30 cellular contexts compared by ENCODE assay signal in genomic region chr3:39463269-39463668, GRCh38. TPM values are rescaled to one million over a fixed set of nuclear protein-coding genes. Genes with fewer than 3 reads are reported as not detected.
A peak's percentile ranks its signal among the peaks of the same experiment; 100 is the strongest.
DNase-seq lines count a peak whose midpoint lies in the region; FAIRE-seq and TF ChIP-seq lines count a peak whose summit lies in the region.
"Had no signal": no experiment of that assay in that cellular context is flagged by ENCODE, and none has a peak within 500 bp of the region (broad histone marks: within the 10 kb centered on the region; RNA-seq: fewer than 3 reads in every experiment).

No MANE protein-coding gene starts in this region.

- no peak overlapping the region for H2AFZ ChIP-seq in Loucy (ENCODE audit: low read length)

- H3K9me3 Mint-ChIP-seq in chondrocyte (ENCODE audit: low read depth) (no peaks in the 10 kb centered on the region), mesothelial cell of epicardium (no peaks in the 10 kb centered on the region)
- H3K9me3 Mint-ChIP-seq: CD8-positive, alpha-beta memory T cell had no signal

- DNase-seq in dorsolateral prefrontal cortex = no peak
- no peak for DNase-seq in frontal cortex (ENCODE audit: low spot score in 2 of 2)
- DNase-seq in substantia nigra (lab: John Stamatoyannopoulos, UW) = no peak
- no peak for DNase-seq in chondrocyte (ENCODE audit: low spot score)
- no peak for DNase-seq in mesothelial cell of epicardium (ENCODE audit: low spot score in 2 of 2, unreplicated experiment in 2 of 2)
- DNase-seq in activated CD4-positive, alpha-beta T cell treated with anti-CD3 and anti-CD28 coated beads for 48 hours = no peak
- DNase-seq in DMS79 treated with DMSO at 0.1 percent for 48 hours (lab: John Stamatoyannopoulos, UW) = no peak
- DNase-seq: 8988T; ACHN; BE2C; CD8-positive, alpha-beta memory T cell; DMS 273 treated with DMSO at 0.1 percent for 48 hours; DND-41; HCEC 1CT; NCI-H1092; NCI-H1417 treated with DMSO at 0.1 percent for 48 hours; NCI-H1694 treated with DMSO at 0.1 percent for 48 hours; NCI-H2081 treated with DMSO at 0.1 percent for 48 hours; NCI-H2171; NCI-H226; NCI-H510A had no signal

- H3K36me3 ChIP-seq in Loucy (ENCODE audit: insufficient read depth, low read length) = no peaks in the 10 kb centered on the region
- H3K36me3 ChIP-seq: BE2C had no signal

- H4K20me1 ChIP-seq in Loucy (ENCODE audit: insufficient read depth, low read length, poor library complexity, severe bottlenecking) = no peaks in the 10 kb centered on the region

- H3K27me3 ChIP-seq in Loucy (ENCODE audit: insufficient read depth, low read length, poor library complexity, severe bottlenecking) = no peaks in the 10 kb centered on the region
- H3K27me3 ChIP-seq in dorsolateral prefrontal cortex = no peaks in the 10 kb centered on the region
- H3K27me3 ChIP-seq: BE2C had no signal

- no peaks in the 10 kb centered on the region for H3K4me1 ChIP-seq in Loucy (ENCODE audit: insufficient read depth, low read length, poor library complexity, severe bottlenecking)
- H3K4me1 ChIP-seq: BE2C had no signal

- H3K27me3 Mint-ChIP-seq in chondrocyte (ENCODE audit: low read depth) (peaks cover 34% of the 10 kb centered on the region), mesothelial cell of epicardium (ENCODE audit: low read depth) (peaks cover 6% of the 10 kb centered on the region)

- H3K36me3 Mint-ChIP-seq in chondrocyte (ENCODE audit: low read depth) (no peaks in the 10 kb centered on the region), mesothelial cell of epicardium (no peaks in the 10 kb centered on the region)
- H3K36me3 Mint-ChIP-seq: CD14-positive monocyte; CD8-positive, alpha-beta memory T cell had no signal

- no peaks in the 10 kb centered on the region for H3K9me3 ChIP-seq in Loucy (ENCODE audit: insufficient read depth, low read depth, low read length)
- H3K9me3 ChIP-seq: BE2C had no signal

- H3K4me1 Mint-ChIP-seq in chondrocyte (ENCODE audit: low read depth) = no peaks in the 10 kb centered on the region
- H3K4me1 Mint-ChIP-seq in mesothelial cell of epicardium = no peaks in the 10 kb centered on the region
- H3K4me1 Mint-ChIP-seq: CD14-positive monocyte; CD8-positive, alpha-beta memory T cell had no signal

- no peak overlapping the region for H3K9ac ChIP-seq in Loucy (ENCODE audit: low read depth, low read length, poor library complexity, severe bottlenecking)
- H3K9ac ChIP-seq: KMS-11 had no signal

- H3K4me3 ChIP-seq in Loucy (ENCODE audit: low read length, poor library complexity, severe bottlenecking) = no peak overlapping the region
- H3K4me3 ChIP-seq in dorsolateral prefrontal cortex = peak overlapping the region in 1 of 59 donors; percentile 5

- H3K27ac ChIP-seq in dorsolateral prefrontal cortex = peak overlapping the region in 57 of 59 donors; percentile 71 to 100 (median 96)
- H3K27ac ChIP-seq in substantia nigra (ENCODE audit: low read depth, low read length, poor library complexity, severe bottlenecking) = peak overlapping the region; percentile 98
- H3K27ac ChIP-seq: HL-60, KMS-11 had no signal

- no peaks in the 10 kb centered on the region for H3F3A ChIP-seq in Loucy (ENCODE audit: low read depth)

- TF ChIP-seq CTCF in Loucy (conservative IDR thresholded peaks at IDR 0.05; ENCODE audit: low read length) (0 out of 2 replicates have a peak, but pooled peaks have one; percentile 9), dorsolateral prefrontal cortex (IDR thresholded peaks at IDR 0.05 in 54 of 56, conservative IDR thresholded peaks at IDR 0.05 in 2 of 56; ENCODE audit: low read depth in 1 of 56, partially characterized antibody in 56 of 56) (peak in 49 of 56 donors; percentile 7 to 61 (median 32)), chondrocyte (IDR thresholded peaks at IDR 0.05) (no peak), mesothelial cell of epicardium (IDR thresholded peaks at IDR 0.05; ENCODE audit: unreplicated experiment) (no peak)

- H3K27ac Mint-ChIP-seq in chondrocyte (ENCODE audit: unreplicated experiment) (no peak overlapping the region), mesothelial cell of epicardium (no peak overlapping the region)
- H3K27ac Mint-ChIP-seq: CD8-positive, alpha-beta memory T cell; IgD-negative memory B cell had no signal

- intact Hi-C loops in dorsolateral prefrontal cortex (cut with DNase I) = no loop called here

- peak; percentile 48 for FAIRE-seq in frontal cortex (lab: Jason Lieb, UNC)
- FAIRE-seq: GM12892, GM19239, H1, RCC 7860 had no signal

- H3K9me2 ChIP-seq in Loucy (replicated peaks; ENCODE audit: low read depth, low read length) = no peaks in the 10 kb centered on the region

- H3K79me2 ChIP-seq in Loucy (ENCODE audit: insufficient read depth, low read length) = no peaks in the 10 kb centered on the region

- H3K4me3 Mint-ChIP-seq in chondrocyte (ENCODE audit: unreplicated experiment) (no peak overlapping the region), mesothelial cell of epicardium (no peak overlapping the region)
- H3K4me3 Mint-ChIP-seq: CD8-positive, alpha-beta memory T cell; IgD-negative memory B cell had no signal

- no peak overlapping the region for H3K4me2 ChIP-seq in Loucy (ENCODE audit: low read depth, low read length, poor library complexity, severe bottlenecking)
- H3K4me2 ChIP-seq: KMS-11 had no signal

RNA-seq across cellular contexts. Expression of gene MOBP, which starts 4.2 kb away (rescaled TPM):
- total RNA-seq in dorsolateral prefrontal cortex (1,000 to 10,000 TPM in 11 of 120 experiments, 100 to 1,000 TPM in 101, 10 to 100 TPM in 8; 40.9 to 1,548 (median 379) TPM), frontal cortex (0.41 TPM), chondrocyte (not detected in 3 replicates), mesothelial cell of epicardium (not detected in 3 replicates)
- total RNA-seq: CD8-positive, alpha-beta memory T cell had no signal

RNA-seq across cellular contexts. Expression of gene RPSA, which starts 56.7 kb away (rescaled TPM):
- total RNA-seq in dorsolateral prefrontal cortex (100 to 1,000 TPM; 285 to 584 (median 399) TPM), frontal cortex (1,502 TPM), chondrocyte (714 to 870 TPM (median 723 TPM) in 3 replicates), mesothelial cell of epicardium (1,061 to 1,093 TPM (median 1,080 TPM) in 3 replicates)

Comparison
In these comparisons a context has a peak if more than half of its experiments do, and no peak if none do; other contexts are left out.
1. CTCF ChIP-seq: peak in Loucy (single experiment) and dorsolateral prefrontal cortex (49 of 56); none in chondrocyte (single experiment) and mesothelial cell of epicardium (single experiment).
2. RNA of gene MOBP, which starts 4.2 kb away (total RNA-seq): 40.9 to 1,548 TPM in dorsolateral prefrontal cortex; 0.41 TPM in frontal cortex (single experiment), not detected in chondrocyte and not detected in mesothelial cell of epicardium; every median in the first group is over 10 times any median in the second.